ENCODE assay signal across 16 cellular contexts in the genomic region with DNA sequence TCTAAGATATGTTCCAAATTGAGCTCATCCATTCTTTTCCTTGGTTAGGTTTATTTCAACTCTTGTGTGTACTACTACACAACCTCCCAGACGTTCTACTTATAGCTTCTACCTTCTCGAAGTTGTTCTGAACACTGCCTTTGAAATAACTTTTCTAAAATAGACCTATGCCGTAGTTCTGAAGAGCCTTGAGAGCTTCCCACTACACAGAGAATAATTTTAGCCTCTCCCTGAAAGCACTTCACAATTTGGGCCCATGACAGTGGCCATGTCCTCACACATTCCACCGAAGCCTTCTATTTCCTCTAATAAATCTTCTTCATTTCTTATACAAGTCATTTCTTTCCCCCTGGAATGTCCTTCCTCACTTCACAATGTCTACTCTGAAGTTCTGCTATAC.
DNase-seq lines count a peak whose midpoint lies in the region; ATAC-seq and TF ChIP-seq lines count a peak whose summit lies in the region.
"Had no signal": no experiment of that assay in that cellular context is flagged by ENCODE, and none has a peak within 500 bp of the region (broad histone marks: within the 10 kb centered on the region; RNA-seq: fewer than 3 reads in every experiment).

No MANE protein-coding gene starts in this region.

- H3K9me3 ChIP-seq in cardiac muscle cell (ENCODE audit: low read depth): no peaks in the 10 kb centered on the region
- H3K9me3 ChIP-seq in left ventricle myocardium inferior (replicated peaks): no peaks in the 10 kb centered on the region
- no peaks in the 10 kb centered on the region for H3K9me3 ChIP-seq in heart left ventricle
- no peaks in the 10 kb centered on the region for H3K9me3 ChIP-seq in right cardiac atrium (ENCODE audit: control insufficient read depth, low read length)
- H3K9me3 ChIP-seq in trophoblast cell (ENCODE audit: insufficient read depth, low read depth, low read length): no peaks in the 10 kb centered on the region
- H3K9me3 ChIP-seq: BE2C, HAP-1 had no signal

- DNase-seq in cardiac muscle cell (ENCODE audit: low read depth in 1 of 2, low spot score in 1 of 2) (peak in 1 of 2 donors; percentile 20), left ventricle myocardium inferior (no peak), heart left ventricle (no peak), right cardiac atrium (no peak), trophoblast cell (no peak), NCI-H526 treated with DMSO at 0.1 percent for 48 hours (lab: John Stamatoyannopoulos, UW) (no peak)
- DNase-seq: ACHN; BE2C; C1 segment of cervical spinal cord; CD4-positive, CD25-positive, alpha-beta regulatory T cell; CD8-positive, alpha-beta memory T cell; COR-L47; DMS 273 treated with DMSO at 0.1 percent for 48 hours; DMS53 had no signal

- ATAC-seq in heart left ventricle: peak in 3 of 4 donors; percentile 80 to 87 (median 87)
- ATAC-seq in right cardiac atrium: peak; percentile 45 to 71
- ATAC-seq: HepG2 had no signal

- H3K79me1 ChIP-seq in trophoblast cell (ENCODE audit: low read length): no peaks in the 10 kb centered on the region

- no peak overlapping the region for H4K12ac ChIP-seq in trophoblast cell (ENCODE audit: low read depth, low read length)

- no peak overlapping the region for H2BK120ac ChIP-seq in trophoblast cell (ENCODE audit: insufficient read depth, low read length, poor library complexity)

- H3K23ac ChIP-seq in trophoblast cell (ENCODE audit: low read length): no peak overlapping the region

- H2AK5ac ChIP-seq in trophoblast cell (ENCODE audit: low read length): no peak overlapping the region

- H2BK5ac ChIP-seq in trophoblast cell (ENCODE audit: low read depth, low read length, poor library complexity): no peak overlapping the region

- no peak overlapping the region for H2BK12ac ChIP-seq in trophoblast cell (ENCODE audit: low read length)

- TF ChIP-seq CTCF in cardiac muscle cell (IDR thresholded peaks at IDR 0.05; ENCODE audit: low read depth, low read length): no peak
- TF ChIP-seq CTCF in left ventricle myocardium inferior (IDR thresholded peaks at IDR 0.05; ENCODE audit: borderline replicate concordance): no peak
- TF ChIP-seq CTCF in heart left ventricle (IDR thresholded peaks at IDR 0.05): no peak

- H3K18ac ChIP-seq in trophoblast cell (ENCODE audit: low read length): no peak overlapping the region

- no peaks in the 10 kb centered on the region for H3K36me3 ChIP-seq in cardiac muscle cell
- no peaks in the 10 kb centered on the region for H3K36me3 ChIP-seq in left ventricle myocardium inferior
- H3K36me3 ChIP-seq in heart left ventricle: no peaks in the 10 kb centered on the region
- H3K36me3 ChIP-seq in trophoblast cell (ENCODE audit: control insufficient read depth in 1 of 2, insufficient read depth in 2 of 2, low read length in 2 of 2): no peaks in the 10 kb centered on the region
- H3K36me3 ChIP-seq: BE2C, HAP-1 had no signal

- H3K9ac ChIP-seq in trophoblast cell (ENCODE audit: low read length): no peak overlapping the region

- H3K27ac ChIP-seq in cardiac muscle cell: peak overlapping the region; percentile 72
- no peak overlapping the region for H3K27ac ChIP-seq in left ventricle myocardium inferior (replicated peaks)
- H3K27ac ChIP-seq in heart left ventricle: no peak overlapping the region
- H3K27ac ChIP-seq in right cardiac atrium (ENCODE audit: low read length): no peak overlapping the region
- H3K27ac ChIP-seq in trophoblast cell (ENCODE audit: low read depth, low read length): no peak overlapping the region

- H3K27me3 ChIP-seq in cardiac muscle cell (no peaks in the 10 kb centered on the region), left ventricle myocardium inferior (ENCODE audit: low read depth) (no peaks in the 10 kb centered on the region), heart left ventricle (no peaks in the 10 kb centered on the region), right cardiac atrium (ENCODE audit: control insufficient read depth, insufficient read depth) (no peaks in the 10 kb centered on the region), trophoblast cell (ENCODE audit: insufficient read depth, low read length) (no peaks in the 10 kb centered on the region)
- H3K27me3 ChIP-seq: BE2C had no signal

- TF ChIP-seq POLR2A in heart left ventricle (IDR thresholded peaks at IDR 0.05): no peak

- H4K91ac ChIP-seq in trophoblast cell (ENCODE audit: low read depth, low read length): no peak overlapping the region

- no peak overlapping the region for H3K14ac ChIP-seq in trophoblast cell (ENCODE audit: low read length)

- H3K4me1 ChIP-seq in cardiac muscle cell (ENCODE audit: low read depth): peaks cover 9% of the 10 kb centered on the region
- H3K4me1 ChIP-seq in left ventricle myocardium inferior: peaks cover 7% of the 10 kb centered on the region
- H3K4me1 ChIP-seq in heart left ventricle: peaks cover 0 to 4% (median 0%) of the 10 kb centered on the region in 12 donors
- no peaks in the 10 kb centered on the region for H3K4me1 ChIP-seq in right cardiac atrium (ENCODE audit: control insufficient read depth, insufficient read depth, low read length)
- no peaks in the 10 kb centered on the region for H3K4me1 ChIP-seq in trophoblast cell (ENCODE audit: control insufficient read depth in 1 of 2, insufficient read depth in 2 of 2, low read length in 2 of 2)
- H3K4me1 ChIP-seq: BE2C, HAP-1 had no signal

- no peak overlapping the region for H3K4ac ChIP-seq in trophoblast cell (ENCODE audit: low read depth, low read length)

- 41 to 50% (median 47%) methylated on average over 4 of the region's 4 CpGs for WGBS in heart left ventricle, 4 donors
- WGBS in right cardiac atrium: 62% methylated on average over 4 of the region's 4 CpGs
- no CpG with 5 or more reads among the region's 4 CpGs for WGBS in trophoblast cell (ENCODE audit: extremely low coverage, insufficient coverage, insufficient read length)

- intact Hi-C loops in left ventricle myocardium inferior (cut with micrococcal nuclease): no loop called here
- intact Hi-C loops in heart left ventricle (cut with DNase I): no loop called here
- intact Hi-C loops in right cardiac atrium (cut with DNase I): no loop called here

- H3K4me3 ChIP-seq in cardiac muscle cell (no peak overlapping the region), left ventricle myocardium inferior (no peak overlapping the region), heart left ventricle (no peak overlapping the region), right cardiac atrium (ENCODE audit: low read length) (no peak overlapping the region), trophoblast cell (ENCODE audit: low read depth, low read length) (no peak overlapping the region)
- H3K4me3 ChIP-seq: HAP-1 had no signal

- no peak overlapping the region for H4K8ac ChIP-seq in trophoblast cell (ENCODE audit: low read depth, low read length)

- H3K79me2 ChIP-seq in trophoblast cell (ENCODE audit: control insufficient read depth, insufficient read depth, low read length, poor library complexity): no peaks in the 10 kb centered on the region

- no peak overlapping the region for H3K4me2 ChIP-seq in trophoblast cell (ENCODE audit: low read length)

- no peak overlapping the region for H2AFZ ChIP-seq in trophoblast cell (ENCODE audit: insufficient read depth, low read length, poor library complexity)
